ENCODE assay signal across 18 cellular contexts in the genomic region with DNA sequence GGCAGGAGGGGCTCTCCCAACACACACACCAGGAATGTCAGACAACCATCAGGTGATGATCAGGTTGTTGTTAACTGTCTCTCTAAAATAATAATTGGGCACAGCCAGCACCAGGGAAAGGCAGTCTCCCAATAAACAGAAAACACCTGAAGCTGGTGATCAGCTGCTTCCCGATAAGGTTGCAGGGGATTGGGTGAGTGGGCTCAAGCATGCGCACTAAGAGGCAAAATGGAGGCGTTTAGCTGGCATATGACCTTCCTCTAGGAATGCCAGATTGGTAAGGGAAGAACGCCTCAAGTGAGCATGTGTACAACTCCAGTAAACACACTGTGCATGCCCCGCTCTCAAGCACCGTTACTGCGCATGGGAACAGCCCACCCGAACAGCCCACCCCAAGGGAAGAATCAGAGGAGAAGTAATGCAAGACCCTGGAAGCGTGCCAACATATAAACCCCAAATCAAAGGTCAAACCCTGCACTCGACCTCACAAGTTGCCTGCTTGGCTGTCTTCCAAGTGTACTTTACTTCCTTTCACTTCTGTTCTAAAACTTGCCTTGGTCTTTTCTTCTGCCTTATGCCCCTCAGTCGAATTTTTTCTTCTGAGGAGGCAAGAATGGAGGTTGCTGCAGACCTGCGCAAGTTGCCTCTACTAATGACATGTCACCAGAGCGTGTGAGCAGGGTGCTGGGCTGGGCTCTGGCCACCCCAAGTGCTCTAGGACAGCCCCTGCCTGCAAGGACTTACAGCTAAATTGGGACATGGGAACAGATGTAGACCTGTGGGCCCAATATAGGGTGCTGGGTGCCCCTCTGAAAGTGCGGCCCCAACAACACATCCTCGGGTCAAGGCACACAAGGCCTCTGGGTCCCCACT.
A peak's percentile ranks its signal among the peaks of the same experiment; 100 is the strongest.
DNase-seq lines count a peak whose midpoint lies in the region; ATAC-seq, FAIRE-seq and TF ChIP-seq lines count a peak whose summit lies in the region.
"Had no signal": no experiment of that assay in that cellular context is flagged by ENCODE, and none has a peak within 500 bp of the region (broad histone marks: within the 10 kb centered on the region; RNA-seq: fewer than 3 reads in every experiment).

No MANE protein-coding gene starts in this region.

- DNase-seq in A549 (ENCODE audit: low read depth in 1 of 2, low spot score in 1 of 2) (no peak), SJCRH30 (peak; percentile 38 to 58), HepG2 (ENCODE audit: low spot score) (no peak), OCI-M2 (lab: John Stamatoyannopoulos, UW; ENCODE audit: unreplicated experiment) (no peak), substantia nigra (lab: John Stamatoyannopoulos, UW) (no peak), ecto neural progenitor cell (ENCODE audit: low spot score) (no peak)
- DNase-seq: immature natural killer cell, midbrain, NCI-H524 treated with DMSO at 0.1 percent for 48 hours, posterior cingulate gyrus, SHP77 treated with DMSO at 0.1 percent for 48 hours had no signal

- CTCF ChIA-PET in A549 (lab: Yijun Ruan, JAX): interaction anchor here (1.4 kb wide), 1 partner anchor 16 kb away, joined by 3 read pairs; no protein-coding TSS in a partner anchor
- CTCF ChIA-PET in HepG2 (lab: Yijun Ruan, JAX; ENCODE audit: low intra/inter-chr PET ratio, low total read pairs): no interaction called here

- POLR2A ChIA-PET in A549 (lab: Yijun Ruan, JAX): no interaction called here
- POLR2A ChIA-PET in HepG2 (lab: Yijun Ruan, JAX): interaction anchor here (0.5 to 2.2 kb wide), 5 partner anchors 28 to 202 kb away, joined by 3 to 19 read pairs (median 3); no protein-coding TSS in a partner anchor

- no peaks in the 10 kb centered on the region for H3K4me1 Mint-ChIP-seq in activated T-helper 17 cell treated with anti-CD3 and anti-CD28 coated beads, Interleukin-2, amount 50 U/mL, for 72 hours

- H2AFZ ChIP-seq in HepG2 (ENCODE audit: low read length): no peak overlapping the region

- H3K27ac ChIP-seq in A549 (no peak overlapping the region), SJCRH30 (no peak overlapping the region), HepG2 (ENCODE audit: extremely low read length, insufficient read depth, low read length) (peak overlapping the region; percentile 77), substantia nigra (ENCODE audit: low read depth, low read length, poor library complexity, severe bottlenecking) (no peak overlapping the region)
- H3K27ac ChIP-seq: thoracic aorta had no signal

- no peak for FAIRE-seq in A549 (lab: Jason Lieb, UNC)
- no peak for FAIRE-seq in HepG2 (lab: Jason Lieb, UNC)
- FAIRE-seq: TTC549 had no signal

- TF ChIP-seq CTCF in A549 (IDR thresholded peaks at IDR 0.05): no peak
- TF ChIP-seq CTCF in HepG2 (CRISPR knock-in tag; IDR thresholded peaks at IDR 0.05): no peak

- TF ChIP-seq EP300 in A549 (IDR thresholded peaks at IDR 0.05): no peak
- no peak for TF ChIP-seq EP300 in Ishikawa (IDR thresholded peaks at IDR 0.05; ENCODE audit: borderline replicate concordance)
- TF ChIP-seq EP300 in HepG2 (IDR thresholded peaks at IDR 0.05; ENCODE audit: low read depth in 2 of 2, low read length in 2 of 2): peak in 1 of 2 experiments; percentile 15; a peak in 1 of 4 replicates
- TF ChIP-seq EP300 in HepG2 (CRISPR knock-in tag; IDR thresholded peaks at IDR 0.05; ENCODE audit: borderline replicate concordance): no peak

- no peak overlapping the region for H3K9ac ChIP-seq in HepG2 (ENCODE audit: insufficient read depth, low read depth, low read length)

- TF ChIP-seq POLR2A in A549 (IDR thresholded peaks at IDR 0.05; ENCODE audit: low read length) (no peak), HepG2 (IDR thresholded peaks at IDR 0.05; ENCODE audit: insufficient read depth in 1 of 2, low read depth in 2 of 2, low read length in 2 of 2) (no peak)

- 66% methylated on average over 15 of the region's 15 CpGs for WGBS in A549 (ENCODE audit: missing lambda C conversion rate)
- 65% methylated on average over 13 of the region's 15 CpGs for WGBS in HepG2 (ENCODE audit: low lambda C conversion rate)

- no peak overlapping the region for H3K4me3 ChIP-seq in A549
- no peak overlapping the region for H3K4me3 ChIP-seq in SJCRH30
- 0 out of 6 replicates have a peak overlapping the region, but pooled peaks of 1 of the 3 experiments have one; percentile 5 for H3K4me3 ChIP-seq in HepG2 (replicated peaks in 1 of 3; ENCODE audit: insufficient read depth in 1 of 3, low read depth in 2 of 3, low read length in 3 of 3)
- H3K4me3 ChIP-seq: thoracic aorta had no signal

- H3K36me3 ChIP-seq in SJCRH30: no peaks in the 10 kb centered on the region
- H3K36me3 ChIP-seq in HepG2 (replicated peaks in 1 of 2; ENCODE audit: control insufficient read depth in 1 of 2, insufficient read depth in 2 of 2, low read length in 2 of 2): no peaks in the 10 kb centered on the region
- H3K36me3 ChIP-seq: thoracic aorta had no signal

- H3K9me3 Mint-ChIP-seq in activated T-helper 17 cell treated with anti-CD3 and anti-CD28 coated beads, Interleukin-2, amount 50 U/mL, for 72 hours: no peaks in the 10 kb centered on the region
- H3K9me3 Mint-ChIP-seq: activated naive CD4-positive, alpha-beta T cell treated with anti-CD3 and anti-CD28 coated beads, Interleukin-2, amount 50 U/mL, for 24 hours; central memory CD8-positive, alpha-beta T cell; immature natural killer cell had no signal

- H3K4me1 ChIP-seq in A549 (peaks cover 18% of the 10 kb centered on the region), SJCRH30 (peaks cover 21% of the 10 kb centered on the region), HepG2 (ENCODE audit: insufficient read depth, low read length) (peaks cover 84% of the 10 kb centered on the region)

- intact Hi-C loops in HepG2 (cut with micrococcal nuclease; ENCODE audit: unreplicated experiment): loop anchor here (1.0 to 5.0 kb wide), 3 partner anchors 28 to 285 kb away; no protein-coding TSS in a partner anchor

- TF ChIP-seq RAD21 in A549 (conservative IDR thresholded peaks at IDR 0.05 in 1 of 2, IDR thresholded peaks at IDR 0.05 in 1 of 2) (no peak), Ishikawa (IDR thresholded peaks at IDR 0.05; ENCODE audit: low read depth) (no peak), HepG2 (CRISPR knock-in tag; IDR thresholded peaks at IDR 0.05) (no peak)

- no peak overlapping the region for H3K27ac Mint-ChIP-seq in activated T-helper 17 cell treated with anti-CD3 and anti-CD28 coated beads, Interleukin-2, amount 50 U/mL, for 72 hours
- H3K27ac Mint-ChIP-seq: activated naive CD4-positive, alpha-beta T cell treated with anti-CD3 and anti-CD28 coated beads, Interleukin-2, amount 50 U/mL, for 24 hours; B cell had no signal

- no peaks in the 10 kb centered on the region for H4K20me1 ChIP-seq in HepG2 (ENCODE audit: insufficient read depth, low read length)

- no peaks in the 10 kb centered on the region for H3K79me2 ChIP-seq in HepG2 (ENCODE audit: insufficient read depth, low read length)

- H3K9me3 ChIP-seq in A549 (no peaks in the 10 kb centered on the region), SJCRH30 (replicated peaks) (no peaks in the 10 kb centered on the region), HepG2 (ENCODE audit: low read length) (no peaks in the 10 kb centered on the region)
- H3K9me3 ChIP-seq: thoracic aorta had no signal

- H3K4me2 ChIP-seq in A549 (peak overlapping the region; percentile 43), HepG2 (ENCODE audit: low read depth, low read length) (peak overlapping the region; percentile 78)

- no TSS peak for BruUV-seq in HepG2 (replicated peaks; lab: Mats Ljungman, UMichigan)

- H3K4me3 Mint-ChIP-seq in activated T-helper 17 cell treated with anti-CD3 and anti-CD28 coated beads, Interleukin-2, amount 50 U/mL, for 72 hours: no peak overlapping the region
- H3K4me3 Mint-ChIP-seq: activated naive CD4-positive, alpha-beta T cell treated with anti-CD3 and anti-CD28 coated beads, Interleukin-2, amount 50 U/mL, for 24 hours; B cell; central memory CD8-positive, alpha-beta T cell; immature natural killer cell had no signal

- no peaks in the 10 kb centered on the region for H3K27me3 ChIP-seq in SJCRH30
- no peaks in the 10 kb centered on the region for H3K27me3 ChIP-seq in HepG2 (ENCODE audit: control insufficient read depth in 1 of 2, insufficient read depth in 2 of 2, low read length in 2 of 2)

- in situ Hi-C loops in HepG2 (cut with HindIII; ENCODE audit: extremely low pct_ligation_motif_present, low pct_unique_long_range_greater_than_20kb): no loop called here

- ATAC-seq in A549 (no peak), HepG2 (no peak)
- no peak for ATAC-seq in activated T-helper 17 cell treated with anti-CD3 and anti-CD28 coated beads, Interleukin-2, amount 50 U/mL, for 72 hours (replicated peaks)

- no peaks in the 10 kb centered on the region for H3K27me3 Mint-ChIP-seq in activated T-helper 17 cell treated with anti-CD3 and anti-CD28 coated beads, Interleukin-2, amount 50 U/mL, for 72 hours
- H3K27me3 Mint-ChIP-seq: activated naive CD4-positive, alpha-beta T cell treated with anti-CD3 and anti-CD28 coated beads, Interleukin-2, amount 50 U/mL, for 24 hours; central memory CD8-positive, alpha-beta T cell had no signal

- no peaks in the 10 kb centered on the region for H3K36me3 Mint-ChIP-seq in activated T-helper 17 cell treated with anti-CD3 and anti-CD28 coated beads, Interleukin-2, amount 50 U/mL, for 72 hours (ENCODE audit: low read depth)
- H3K36me3 Mint-ChIP-seq: activated naive CD4-positive, alpha-beta T cell treated with anti-CD3 and anti-CD28 coated beads, Interleukin-2, amount 50 U/mL, for 24 hours; immature natural killer cell had no signal

TF ChIP-seq in A549, 52 proteins besides CTCF, POLR2A, EP300 and RAD21 (continues in another document):
- TF ChIP-seq FOXS1 (CRISPR knock-in tag; IDR thresholded peaks at IDR 0.05) (no peak), TP53 (CRISPR knock-in tag; IDR thresholded peaks at IDR 0.05) (no peak), JUNB (IDR thresholded peaks at IDR 0.05) (no peak), KDM1A (IDR thresholded peaks at IDR 0.05; ENCODE audit: low read depth) (no peak), POLR2AphosphoS2 (conservative IDR thresholded peaks at IDR 0.05; ENCODE audit: low read length) (no peak), CHD2 (IDR thresholded peaks at IDR 0.05; ENCODE audit: low read length, partially characterized antibody) (no peak)

TF ChIP-seq in Ishikawa, 13 proteins besides CTCF, POLR2A, EP300 and RAD21:
- TF ChIP-seq TEAD4 (IDR thresholded peaks at IDR 0.05) (no peak), NFIC (IDR thresholded peaks at IDR 0.05) (0 out of 2 replicates have a peak, but pooled peaks have one; percentile 17)

TF ChIP-seq in HepG2, 621 proteins besides CTCF, POLR2A, EP300 and RAD21 (continues in another document):
- TF ChIP-seq FOXO1 (CRISPR knock-in tag; IDR thresholded peaks at IDR 0.05): no peak
- no peak for TF ChIP-seq RARA (CRISPR knock-in tag; IDR thresholded peaks at IDR 0.05)
- no peak for TF ChIP-seq KDM4B (CRISPR knock-in tag; IDR thresholded peaks at IDR 0.05)
- TF ChIP-seq BORCS8-MEF2B (CRISPR knock-in tag; IDR thresholded peaks at IDR 0.05): no peak
- TF ChIP-seq ZNF549 (CRISPR knock-in tag; IDR thresholded peaks at IDR 0.05): no peak
- no peak for TF ChIP-seq MYNN (CRISPR knock-in tag; IDR thresholded peaks at IDR 0.05; ENCODE audit: low read depth)
- TF ChIP-seq SOX13 (IDR thresholded peaks at IDR 0.05): no peak
- no peak for TF ChIP-seq SOX13 (CRISPR knock-in tag; conservative IDR thresholded peaks at IDR 0.05 in 1 of 2, IDR thresholded peaks at IDR 0.05 in 1 of 2)
- no peak for TF ChIP-seq JUNB (CRISPR knock-in tag; IDR thresholded peaks at IDR 0.05; ENCODE audit: borderline replicate concordance)
- no peak for TF ChIP-seq ZNF569 (CRISPR knock-in tag; IDR thresholded peaks at IDR 0.05; ENCODE audit: borderline replicate concordance)

Comparison
In these comparisons a context has a peak if more than half of its experiments do, and no peak if none do; other contexts are left out.
1. DNase-seq: peak in SJCRH30 (2 of 2); none in A549 (0 of 2), HepG2 (single experiment), OCI-M2 (single experiment), substantia nigra (0 of 49) and ecto neural progenitor cell (single experiment).
2. Of the 38 proteins assayed by ChIP-seq in both HepG2 and A549: peak only in HepG2: MYC; only in A549: none; in both: none; in neither: 36; mixed calls (peak in some experiments, not most) for 1.